8 cellular contexts compared by ENCODE assay signal in genomic region chr1:171188388-171189266, GRCh38. TPM values are rescaled to one million over a fixed set of nuclear protein-coding genes. Genes with fewer than 3 reads are reported as not detected.
DNase-seq lines count a peak whose midpoint lies in the region; ATAC-seq, FAIRE-seq and TF ChIP-seq lines count a peak whose summit lies in the region.

No MANE protein-coding gene starts in this region.

- no peak overlapping the region for H3K27ac ChIP-seq in K562 (ENCODE audit: extremely low read depth, low read depth, low read length)

- BruUV-seq in K562 (replicated peaks; lab: Mats Ljungman, UMichigan): no TSS peak

- no peaks in the 10 kb centered on the region for H3K9me3 ChIP-seq in K562 (replicated peaks; ENCODE audit: control insufficient read depth, insufficient read depth, low read depth, low read length)

- CTCF ChIA-PET in K562 (lab: Yijun Ruan, JAX; ENCODE audit: low intra/inter-chr PET ratio): no interaction called here

- no peak overlapping the region for H3K9ac ChIP-seq in K562 (ENCODE audit: insufficient read depth in 1 of 2, low read depth in 2 of 2, low read length in 2 of 2)

- intact Hi-C loops in K562 (cut with micrococcal nuclease): no loop called here

- H3K4me3 ChIP-seq in K562: no peak overlapping the region

- DNase-seq in D341Med (ENCODE audit: low spot score) (peak; percentile 78), HTR-8/SVneo (ENCODE audit: insufficient read length, low spot score) (peak; percentile 30), RPMI7951 (ENCODE audit: low read depth) (peak; percentile 64), K562 (ENCODE audit: extremely low read depth in 1 of 4, low spot score in 3 of 4) (peak; percentile 62 to 68 (median 64)), iris pigment epithelial cell (ENCODE audit: low read depth) (peak; percentile 76), NCI-H128 (lab: John Stamatoyannopoulos, UW; ENCODE audit: unreplicated experiment) (no peak)
- DNase-seq in stimulated activated CD4-positive, alpha-beta T cell treated with anti-CD3 and anti-CD28 coated beads, Interleukin-4, amount 100 ng/mL, for 24 hours: peak; percentile 44

- no peaks in the 10 kb centered on the region for H4K20me1 ChIP-seq in K562 (replicated peaks; ENCODE audit: control insufficient read depth, insufficient read depth, low read length)

- TF ChIP-seq POLR2A in K562 (conservative IDR thresholded peaks at IDR 0.05): no peak

- no peak for TF ChIP-seq EP300 in K562 (IDR thresholded peaks at IDR 0.05; ENCODE audit: low read length)

- ATAC-seq in GM19351 (IDR thresholded peaks at IDR 0.05; ENCODE audit: unreplicated experiment) (peak; percentile 94), K562 (peak; percentile 93)

- in situ Hi-C loops in K562 (cut with MboI): no loop called here

- POLR2A ChIA-PET in K562 (lab: Yijun Ruan, JAX): no interaction called here

- H3K9me1 ChIP-seq in K562 (ENCODE audit: control insufficient read depth, insufficient read depth, low read length): no peaks in the 10 kb centered on the region

- H3K27me3 ChIP-seq in K562 (ENCODE audit: control insufficient read depth in 2 of 2, insufficient read depth in 2 of 2, low read length in 2 of 2): no peaks in the 10 kb centered on the region

- TF ChIP-seq CTCF in K562 (IDR thresholded peaks at IDR 0.05 in 2 of 3, conservative IDR thresholded peaks at IDR 0.05 in 1 of 3; ENCODE audit: insufficient read depth in 2 of 3, low read depth in 1 of 3, low read length in 3 of 3): peak; percentile 53 to 78 (median 76)

- H3K79me2 ChIP-seq in K562 (ENCODE audit: control insufficient read depth, insufficient read depth, low read length): no peaks in the 10 kb centered on the region

- no peaks in the 10 kb centered on the region for H3K36me3 ChIP-seq in K562 (ENCODE audit: control insufficient read depth, insufficient read depth, low read length)

- WGBS in K562 (ENCODE audit: insufficient coverage, low coverage, missing lambda C conversion rate): 4% methylated on average over 11 of the region's 11 CpGs

- peak; percentile 7 to 47; a peak in 2 of 4 replicates for TF ChIP-seq RAD21 in K562 (CRISPR knock-in tag; conservative IDR thresholded peaks at IDR 0.05 in 1 of 2, IDR thresholded peaks at IDR 0.05 in 1 of 2)

- H3K4me1 ChIP-seq in K562 (replicated peaks in 1 of 2; ENCODE audit: control insufficient read depth in 2 of 2, insufficient read depth in 2 of 2, low read length in 2 of 2): no peaks in the 10 kb centered on the region

- no peak overlapping the region for H2AFZ ChIP-seq in K562 (ENCODE audit: low read depth, low read length)

- H3K4me2 ChIP-seq in K562 (ENCODE audit: insufficient read depth, low read length): no peak overlapping the region

- no peak for FAIRE-seq in HTR-8/SVneo (lab: Jason Lieb, UNC)
- FAIRE-seq in K562 (lab: Jason Lieb, UNC): no peak

TF ChIP-seq in K562, 482 proteins besides CTCF, POLR2A, EP300 and RAD21:
- TF ChIP-seq KLF16 (IDR thresholded peaks at IDR 0.05): peak; percentile 24; the same call in 1 of the 2 replicates
- no peak for TF ChIP-seq POLR2H (tag; IDR thresholded peaks at IDR 0.05; ENCODE audit: low read depth)
- TF ChIP-seq RBM14 (IDR thresholded peaks at IDR 0.05; ENCODE audit: borderline replicate concordance, insufficient read depth, low read depth, low read length): no peak
- TF ChIP-seq ILK (tag; IDR thresholded peaks at IDR 0.05; ENCODE audit: borderline replicate concordance, low read depth): no peak

RNA-seq across cellular contexts. Expression of gene FMO2, which starts 3.5 kb away (rescaled TPM):
- total RNA-seq in RPMI7951 (2014; rRNA removed; shearing (Covaris generic)): under 0.01 and 0.20 TPM in 2 replicates
- not detected in 2 replicates for total RNA-seq in K562 (2011; cell fraction: chromatin; rRNA removed; ENCODE audit: low replicate concordance)
- not detected in 2 replicates for total RNA-seq in K562 (2011; cell fraction: nucleolus; rRNA removed)
- total RNA-seq in K562 (2011; cell fraction: nucleoplasm; rRNA removed): not detected in 2 replicates
- not detected in 2 replicates for total RNA-seq in K562 (2014; rRNA removed)
- total RNA-seq in K562 (2014; rRNA removed; fragmentation: Illumina TruSeq; extraction: Trizol): not detected in 2 replicates
- total RNA-seq in K562 (2015; rRNA removed; fragmentation: Illumina TruSeq; extraction: Trizol): not detected in 2 replicates
- total RNA-seq in K562 (2021): 0.22 TPM in 1 of 2 replicates, not detected in the other
- not detected in 2 replicates for polyA plus RNA-seq in K562 (2011; rRNA removed)
- polyA plus RNA-seq in K562 (2011; cell fraction: cytosol; rRNA removed): not detected in 2 replicates
- polyA plus RNA-seq in K562 (2011; cell fraction: nucleus; rRNA removed): not detected in 2 replicates
- polyA plus RNA-seq in K562 (2012): not detected in 2 replicates
- not detected in 2 replicates for polyA plus RNA-seq in K562 (2014; fragmentation: Illumina TruSeq; extraction: Trizol)
- polyA plus RNA-seq in K562 (2014; fragmentation: Nextera tagmentation; extraction: Ambion mirVana): not detected
- polyA plus RNA-seq in K562 (2014; rRNA removed): not detected in 2 replicates
- polyA minus RNA-seq in K562 (2011; rRNA and poly(A)+ RNA removed): not detected in 2 replicates
- not detected in 2 replicates for polyA minus RNA-seq in K562 (2011; cell fraction: cytosol; rRNA and poly(A)+ RNA removed)
- not detected in 2 replicates for polyA minus RNA-seq in K562 (2011; cell fraction: nucleus; rRNA and poly(A)+ RNA removed)

RNA-seq across cellular contexts. Expression of gene FMO1, which starts 59.7 kb away (rescaled TPM):
- 0.10 and 0.12 TPM in 2 replicates for total RNA-seq in RPMI7951 (2014; rRNA removed; shearing (Covaris generic))
- not detected in 2 replicates for total RNA-seq in K562 (2011; cell fraction: chromatin; rRNA removed; ENCODE audit: low replicate concordance)
- total RNA-seq in K562 (2011; cell fraction: nucleolus; rRNA removed): not detected in 2 replicates
- not detected in 2 replicates for total RNA-seq in K562 (2011; cell fraction: nucleoplasm; rRNA removed)
- total RNA-seq in K562 (2014; rRNA removed) (not detected in 2 replicates), K562 (2014; rRNA removed; fragmentation: Illumina TruSeq; extraction: Trizol) (not detected in 2 replicates), K562 (2015; rRNA removed; fragmentation: Illumina TruSeq; extraction: Trizol) (not detected in 2 replicates), K562 (2021) (not detected in 2 replicates)
- polyA plus RNA-seq in K562 (2011; rRNA removed) (not detected in 2 replicates), K562 (2014; fragmentation: Illumina TruSeq; extraction: Trizol) (not detected in 2 replicates), K562 (2014; fragmentation: Nextera tagmentation; extraction: Ambion mirVana) (not detected), K562 (2014; rRNA removed) (not detected in 2 replicates)
- not detected in 2 replicates for polyA plus RNA-seq in K562 (2011; cell fraction: cytosol; rRNA removed)
- not detected in 2 replicates for polyA plus RNA-seq in K562 (2011; cell fraction: nucleus; rRNA removed)
- polyA plus RNA-seq in K562 (2012): not detected in 2 replicates
- polyA minus RNA-seq in K562 (2011; rRNA and poly(A)+ RNA removed): not detected in 2 replicates
- polyA minus RNA-seq in K562 (2011; cell fraction: cytosol; rRNA and poly(A)+ RNA removed): not detected in 2 replicates
- polyA minus RNA-seq in K562 (2011; cell fraction: nucleus; rRNA and poly(A)+ RNA removed): not detected in 2 replicates
